ENCODE assay signal across 8 cellular contexts in genomic region chr7:5997210-5997808, GRCh38. TPM values are rescaled to one million over a fixed set of nuclear protein-coding genes. Genes with fewer than 3 reads are reported as not detected.
DNase-seq lines count a peak whose midpoint lies in the region; ATAC-seq and TF ChIP-seq lines count a peak whose summit lies in the region.

No MANE protein-coding gene starts in this region.

- no peak overlapping the region for H3K4me3 Mint-ChIP-seq in endothelial cell (ENCODE audit: unreplicated experiment)

- peaks cover 20% of the 10 kb centered on the region for H3K36me3 Mint-ChIP-seq in endothelial cell (ENCODE audit: low read depth, unreplicated experiment)

- no peak overlapping the region for H3K4me3 ChIP-seq in AG09309 (ENCODE audit: control insufficient read depth, low read depth, low read length)

- TF ChIP-seq CTCF in AG09309 (IDR thresholded peaks at IDR 0.05; ENCODE audit: control insufficient read depth, insufficient read depth, low read depth, low read length, missing control alignments) (peak; percentile 70), GM12873 (IDR thresholded peaks at IDR 0.05; ENCODE audit: insufficient read depth, low read depth, low read length, missing control alignments) (peak; percentile 54), VCaP (conservative IDR thresholded peaks at IDR 0.05) (peak; percentile 80), endothelial cell (IDR thresholded peaks at IDR 0.05; ENCODE audit: unreplicated experiment) (no peak)

- no peaks in the 10 kb centered on the region for H3K9me3 Mint-ChIP-seq in endothelial cell (ENCODE audit: unreplicated experiment)

- H3K4me1 Mint-ChIP-seq in endothelial cell (ENCODE audit: unreplicated experiment): no peaks in the 10 kb centered on the region

- no peak overlapping the region for H3K27ac Mint-ChIP-seq in endothelial cell (ENCODE audit: unreplicated experiment)

- ATAC-seq in HG02970 (IDR thresholded peaks at IDR 0.05; ENCODE audit: low FRiP score, unreplicated experiment) (no peak), GM21515 (IDR thresholded peaks at IDR 0.05; ENCODE audit: unreplicated experiment) (no peak)

- DNase-seq in AG09309 (ENCODE audit: low read depth) (no peak), NCI-H2171 (lab: John Stamatoyannopoulos, UW) (peak; percentile 53), endothelial cell (ENCODE audit: low spot score) (peak; percentile 23), midbrain (lab: John Stamatoyannopoulos, UW) (peak; percentile 40)

- peak overlapping the region; percentile 96 for H3K27ac ChIP-seq in VCaP

- no peaks in the 10 kb centered on the region for H3K27me3 Mint-ChIP-seq in endothelial cell (ENCODE audit: unreplicated experiment)

RNA-seq across cellular contexts. Expression of gene PMS2, which starts 11.5 kb away (rescaled TPM):
- 16.3 TPM for total RNA-seq in endothelial cell (ENCODE audit: unreplicated experiment)

RNA-seq across cellular contexts. Expression of gene AIMP2, which starts 11.8 kb away (rescaled TPM):
- 25.3 TPM for total RNA-seq in endothelial cell (ENCODE audit: unreplicated experiment)

RNA-seq across cellular contexts. Expression of gene RSPH10B, which starts 26.8 kb away (rescaled TPM):
- total RNA-seq in endothelial cell (ENCODE audit: unreplicated experiment): 0.44 TPM

RNA-seq across cellular contexts. Expression of gene ANKRD61, which starts 33.9 kb away (rescaled TPM):
- total RNA-seq in endothelial cell (ENCODE audit: unreplicated experiment): not detected
